In genomic region chr3:181859518-181859917, GRCh38 we compare ENCODE assay signal across 21 cellular contexts.
"Had no signal": no experiment of that assay in that cellular context is flagged by ENCODE, and none has a peak within 500 bp of the region (broad histone marks: within the 10 kb centered on the region; RNA-seq: fewer than 3 reads in every experiment).

No MANE protein-coding gene starts in this region.

- ATAC-seq: activated T-helper 17 cell treated with anti-CD3 and anti-CD28 coated beads, Interleukin-2, amount 50 U/mL, for 72 hours; left lung; upper lobe of right lung had no signal

- H3K27me3 ChIP-seq: cardiac muscle cell, esophagus squamous epithelium, spleen had no signal

- H3K9me3 ChIP-seq: esophagus squamous epithelium, left lung, spleen, upper lobe of right lung had no signal

- H3K4me1 ChIP-seq: esophagus squamous epithelium, left lung, spleen, upper lobe of right lung had no signal

- H3K36me3 ChIP-seq: cardiac muscle cell, esophagus squamous epithelium, left lung, spleen, upper lobe of right lung had no signal

- DNase-seq: activated B cell treated with CpG ODN at 0.5 μM for 24 hours; activated CD4-positive, alpha-beta memory T cell treated with anti-CD3 and anti-CD28 coated beads, Interleukin-2, amount 10 ng/mL, durations not matched to agents 7 days and 5 days; activated CD4-positive, alpha-beta T cell treated with anti-CD3 and anti-CD28 coated beads for 48 hours; activated naive CD4-positive, alpha-beta T cell; activated naive CD8-positive, alpha-beta T cell treated with anti-CD3 and anti-CD28 coated beads for 36 hours; activated T-cell treated with anti-CD3 and anti-CD28 coated beads, Interleukin-2, amount 50 U/mL, for 1 hour; amygdala; dermis blood vessel endothelial cell; effector memory CD4-positive, alpha-beta T cell; esophagus squamous epithelium; left lung; midbrain; nephron progenitor cell; occipital lobe; posterior cingulate gyrus; retina; spleen; stimulated activated naive CD4-positive, alpha-beta T cell; upper lobe of right lung had no signal

- H3K4me3 ChIP-seq: cardiac muscle cell, esophagus squamous epithelium, left lung, spleen, upper lobe of right lung had no signal

- H3K27ac ChIP-seq: cardiac muscle cell, esophagus squamous epithelium, left lung, spleen, upper lobe of right lung had no signal
